In the genomic region with DNA sequence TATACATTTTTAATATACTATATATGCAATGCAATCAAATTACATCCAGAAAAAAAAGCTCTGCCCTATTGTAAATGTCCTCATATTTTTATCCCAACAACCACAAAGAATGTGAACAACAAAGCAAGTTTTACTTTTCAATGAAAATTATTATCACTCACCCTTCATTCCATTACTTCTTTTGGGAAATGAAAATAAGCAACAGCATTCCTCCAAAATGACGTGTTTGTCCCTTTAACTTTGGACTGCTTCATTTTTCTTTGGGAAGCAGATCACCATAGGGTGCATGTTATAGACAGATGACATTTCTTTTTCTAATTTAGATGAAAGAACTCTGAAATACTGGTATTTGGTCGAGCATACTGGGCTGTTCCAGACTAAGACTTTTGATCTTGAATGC, we compare ENCODE assay signal across 32 cellular contexts.
DNase-seq lines count a peak whose midpoint lies in the region; ATAC-seq and TF ChIP-seq lines count a peak whose summit lies in the region.
"Had no signal": no experiment of that assay in that cellular context is flagged by ENCODE, and none has a peak within 500 bp of the region (broad histone marks: within the 10 kb centered on the region; RNA-seq: fewer than 3 reads in every experiment).

No MANE protein-coding gene starts in this region.

- no peaks in the 10 kb centered on the region for H3K9me2 ChIP-seq in PC-3 (replicated peaks; ENCODE audit: low read length)

- TF ChIP-seq EP300 in sigmoid colon (IDR thresholded peaks at IDR 0.05), result no peak

- no peak for TF ChIP-seq POLR2A in sigmoid colon (IDR thresholded peaks at IDR 0.05)

- H3K79me2 ChIP-seq in PC-3 (ENCODE audit: low read length), result no peaks in the 10 kb centered on the region

- CTCF ChIA-PET in PC-3 (lab: Charles Lee), result no interaction called here

- no TSS peak for BruUV-seq in PC-3 (replicated peaks; lab: Mats Ljungman, UMichigan)

- DNase-seq in ELR (ENCODE audit: low read depth) (peak; percentile 54), PC-3 (peak; percentile 16), fibroblast of gingiva (ENCODE audit: low read depth) (peak; percentile 6), skeletal muscle cell (ENCODE audit: low read depth) (peak; percentile 7), SJCRH30 (no peak), NCI-H82 (lab: John Stamatoyannopoulos, UW) (no peak), sigmoid colon (no peak)
- no peak for DNase-seq in NK-92 treated with Interleukin-12 subunit alpha and Interleukin-12 subunit beta, amount 100 ng/mL, for 24 hours (lab: John Stamatoyannopoulos, UW)
- DNase-seq: activated CD4-positive, alpha-beta T cell treated with anti-CD3 and anti-CD28 coated beads for 48 hours; activated CD8-positive, alpha-beta memory T cell treated with anti-CD3 and anti-CD28 coated beads for 24 hours; activated naive CD4-positive, alpha-beta T cell treated with anti-CD3 and anti-CD28 coated beads, Interleukin-2, amount 50 U/mL, for 16 hours; activated T-cell treated with anti-CD3 and anti-CD28 coated beads for 4 hours; amygdala; C1 segment of cervical spinal cord; DMS53; erythroblast; GDM1; GOT3; immature natural killer cell; NCI-H1436 treated with DMSO at 0.1 percent for 48 hours; NCI-H2081 treated with DMSO at 0.1 percent for 48 hours; NCI-H345; NCI-H69; nephron progenitor cell; Peyer's patch; SHP77 treated with DMSO at 0.1 percent for 48 hours; small intestine; stimulated activated naive CD4-positive, alpha-beta T cell; SW 1271; WERI-Rb-1 had no signal

- H3K27me3 ChIP-seq in PC-3 (ENCODE audit: low read length), result no peaks in the 10 kb centered on the region
- H3K27me3 ChIP-seq in SJCRH30, result no peaks in the 10 kb centered on the region
- H3K27me3 ChIP-seq in sigmoid colon, result no peaks in the 10 kb centered on the region
- H3K27me3 ChIP-seq: cardiac muscle cell, Peyer's patch had no signal

- H3K4me3 ChIP-seq in PC-3 (ENCODE audit: low read length) (no peak overlapping the region), skeletal muscle cell (ENCODE audit: low read depth, low read length) (no peak overlapping the region), SJCRH30 (no peak overlapping the region), sigmoid colon (no peak overlapping the region)
- H3K4me3 ChIP-seq: cardiac muscle cell, Peyer's patch had no signal

- TF ChIP-seq CTCF in PC-3 (conservative IDR thresholded peaks at IDR 0.05; ENCODE audit: low read depth, low read length), result no peak
- no peak for TF ChIP-seq CTCF in sigmoid colon (IDR thresholded peaks at IDR 0.05)

- ATAC-seq in PC-3, result no peak
- ATAC-seq: left lobe of liver had no signal

- H3K9ac ChIP-seq in PC-3 (ENCODE audit: low read length), result no peak overlapping the region

- WGBS in sigmoid colon, 2 donors, result 55 to 73% methylated on average over 2 of the region's 2 CpGs

- no peaks in the 10 kb centered on the region for H3F3A ChIP-seq in PC-3 (ENCODE audit: low read length, unreplicated experiment)

- no peaks in the 10 kb centered on the region for H4K20me1 ChIP-seq in PC-3 (ENCODE audit: low read length)

- no peak overlapping the region for H3K27ac ChIP-seq in PC-3 (ENCODE audit: low read length)
- H3K27ac ChIP-seq in SJCRH30, result no peak overlapping the region
- no peak overlapping the region for H3K27ac ChIP-seq in sigmoid colon
- H3K27ac ChIP-seq: cardiac muscle cell, Peyer's patch, WERI-Rb-1 had no signal

- no peaks in the 10 kb centered on the region for H3K36me3 ChIP-seq in PC-3 (ENCODE audit: low read depth, low read length)
- no peaks in the 10 kb centered on the region for H3K36me3 ChIP-seq in SJCRH30
- no peaks in the 10 kb centered on the region for H3K36me3 ChIP-seq in sigmoid colon
- H3K36me3 ChIP-seq: cardiac muscle cell, Peyer's patch, WERI-Rb-1 had no signal

- POLR2A ChIA-PET in PC-3 (lab: Charles Lee; ENCODE audit: unreplicated experiment), result no interaction called here

- H3K4me2 ChIP-seq in PC-3 (ENCODE audit: low read length), result no peak overlapping the region

- H2AFZ ChIP-seq in PC-3 (ENCODE audit: low read length), result no peak overlapping the region

- H3K9me3 ChIP-seq in PC-3 (ENCODE audit: low read length), result no peaks in the 10 kb centered on the region
- no peaks in the 10 kb centered on the region for H3K9me3 ChIP-seq in SJCRH30 (replicated peaks)
- H3K9me3 ChIP-seq in sigmoid colon, result no peaks in the 10 kb centered on the region
- H3K9me3 ChIP-seq: Peyer's patch had no signal

- H3K4me1 ChIP-seq in PC-3 (ENCODE audit: insufficient read depth, low read length) (peaks cover 9% of the 10 kb centered on the region), SJCRH30 (no peaks in the 10 kb centered on the region), sigmoid colon (no peaks in the 10 kb centered on the region)
- H3K4me1 ChIP-seq: Peyer's patch had no signal

- intact Hi-C loops in PC-3 (cut with micrococcal nuclease), result no loop called here
- intact Hi-C loops in sigmoid colon (cut with DNase I), result no loop called here

Comparison
In these comparisons a context has a peak if more than half of its experiments do, and no peak if none do; other contexts are left out.
1. DNase-seq: peak in ELR (single experiment), PC-3 (single experiment), fibroblast of gingiva (single experiment) and skeletal muscle cell (single experiment); none in NK-92 treated with Interleukin-12 subunit alpha and Interleukin-12 subunit beta, amount 100 ng/mL, for 24 hours (single experiment), SJCRH30 (0 of 2), NCI-H82 (single experiment) and sigmoid colon (single experiment).